Comparison of ENCODE assay signal across 12 cellular contexts in genomic region chr10:133424601-133425000, GRCh38. TPM values are rescaled to one million over a fixed set of nuclear protein-coding genes. Genes with fewer than 3 reads are reported as not detected.
DNase-seq lines count a peak whose midpoint lies in the region; ATAC-seq and TF ChIP-seq lines count a peak whose summit lies in the region.
"Not testable (repeated sequence)": the region's sequence is repeated elsewhere in the genome, so short reads cannot be mapped to it uniquely, and the experiment has no call there.
"Had no signal": no experiment of that assay in that cellular context is flagged by ENCODE, and none has a peak within 500 bp of the region (broad histone marks: within the 10 kb centered on the region; RNA-seq: fewer than 3 reads in every experiment).

TSS of gene SPRN (minus strand) at chr10:133424625. CDS start at chr10:133423681, 944 bp downstream.

- not testable (repeated sequence) for H3K23me2 ChIP-seq in H9 (ENCODE audit: insufficient read length, low read depth, low read length, poor library complexity, severe bottlenecking)

- not testable (repeated sequence) for H3K27ac Mint-ChIP-seq in H9; activated B cell treated with CpG ODN at 0.5 μM for 24 hours; activated naive CD8-positive, alpha-beta T cell treated with anti-CD3 and anti-CD28 coated beads, Interleukin-2, amount 50 U/mL, for 24 hours; effector memory CD8-positive, alpha-beta T cell; stimulated activated naive CD8-positive, alpha-beta T cell treated with anti-CD3 and anti-CD28 coated beads, Interleukin-15, amount 100 ng/mL, for 72 hours

- not testable (repeated sequence) for H3K18ac ChIP-seq in H9 (ENCODE audit: insufficient read length, low read depth, low read length); neuronal stem cell (ENCODE audit: low read length)

- not testable (repeated sequence) for H3K4me1 Mint-ChIP-seq in H9; activated B cell treated with CpG ODN at 0.5 μM for 24 hours; activated naive CD8-positive, alpha-beta T cell treated with anti-CD3 and anti-CD28 coated beads, Interleukin-2, amount 50 U/mL, for 24 hours; effector memory CD8-positive, alpha-beta T cell (ENCODE audit: low read depth in 2 of 2)
- H3K4me1 Mint-ChIP-seq in stimulated activated naive CD8-positive, alpha-beta T cell treated with anti-CD3 and anti-CD28 coated beads, Interleukin-15, amount 100 ng/mL, for 72 hours: peaks cover 13% of the 10 kb centered on the region

- H2BK12ac ChIP-seq in H9 (ENCODE audit: insufficient read length, low read depth, low read length); neuronal stem cell (ENCODE audit: low read length): not testable (repeated sequence)

- not testable (repeated sequence) for H3K27ac ChIP-seq in H9 (ENCODE audit: insufficient read length, low read depth, low read length); lower lobe of right lung; neuronal stem cell (replicated peaks; ENCODE audit: low read length)

- not testable (repeated sequence) for H3K79me1 ChIP-seq in H9 (ENCODE audit: insufficient read depth, low read depth, low read length, poor library complexity, severe bottlenecking); neuronal stem cell (ENCODE audit: low read depth, low read length)

- CTCF ChIA-PET in BJ (lab: Yijun Ruan, JAX); activated B cell treated with CpG ODN at 0.5 μM for 24 hours (lab: Charles Lee): not testable (repeated sequence)

- not testable (repeated sequence) for H3T11ph ChIP-seq in H9 (ENCODE audit: low read length)

- TF ChIP-seq CTCF in BJ (IDR thresholded peaks at IDR 0.05; ENCODE audit: insufficient read depth, low read depth, low read length); H9 (conservative IDR thresholded peaks at IDR 0.05); activated B cell treated with CpG ODN at 0.5 μM for 24 hours (IDR thresholded peaks at IDR 0.05); lower lobe of right lung (IDR thresholded peaks at IDR 0.05): not testable (repeated sequence)

- not testable (repeated sequence) for H3K36me3 Mint-ChIP-seq in H9 (ENCODE audit: insufficient read depth in 1 of 3, low read depth in 3 of 3); activated naive CD8-positive, alpha-beta T cell treated with anti-CD3 and anti-CD28 coated beads, Interleukin-2, amount 50 U/mL, for 24 hours (ENCODE audit: low read depth); effector memory CD8-positive, alpha-beta T cell (ENCODE audit: insufficient read depth)
- peaks cover 11% of the 10 kb centered on the region for H3K36me3 Mint-ChIP-seq in activated B cell treated with CpG ODN at 0.5 μM for 24 hours (ENCODE audit: low read depth)

- H2AFZ ChIP-seq in H9 (ENCODE audit: low read length); neuronal stem cell (ENCODE audit: low read length): not testable (repeated sequence)

- not testable (repeated sequence) for H3K4ac ChIP-seq in H9 (ENCODE audit: low read depth, low read length); neuronal stem cell (ENCODE audit: low read length)

- H3K4me3 ChIP-seq in BJ (ENCODE audit: low read depth, low read length) (peak within 1 kb of the TSS; percentile 29), neuronal stem cell (ENCODE audit: low read length in 2 of 2) (peak within 1 kb of the TSS in 1 of 2 donors; percentile 50)
- not testable (repeated sequence) for H3K4me3 ChIP-seq in lower lobe of right lung

- H2BK20ac ChIP-seq in H9 (ENCODE audit: low read depth, low read length, poor library complexity, severe bottlenecking): not testable (repeated sequence)

- WGBS in H9 (ENCODE audit: extremely low coverage, insufficient read length, low lambda C conversion rate): no CpG with 5 or more reads among the region's 37 CpGs
- no CpG with 5 or more reads among the region's 37 CpGs for WGBS in neuronal stem cell (ENCODE audit: extremely low coverage in 2 of 2, insufficient read length in 2 of 2, insufficient replicate concordance in 1 of 2), 2 donors

- not testable (repeated sequence) for H4K20me1 ChIP-seq in H9 (ENCODE audit: control insufficient read depth, insufficient read depth, insufficient read length)

- H3K36me3 ChIP-seq in BJ (ENCODE audit: control insufficient read depth, insufficient read depth, low read length): not testable (repeated sequence)
- H3K36me3 ChIP-seq in lower lobe of right lung: peaks cover 12% of the 10 kb centered on the region
- H3K36me3 ChIP-seq in neuronal stem cell (replicated peaks in 1 of 2; ENCODE audit: control insufficient read depth in 2 of 2, insufficient read depth in 2 of 2, low read length in 2 of 2): peaks cover 6 to 19% of the 10 kb centered on the region in 2 donors

- H3K4me1 ChIP-seq in H9 (ENCODE audit: insufficient read depth, low read length); lower lobe of right lung; neuronal stem cell (ENCODE audit: control insufficient read depth in 2 of 2, insufficient read depth in 1 of 2, low read depth in 1 of 2, low read length in 2 of 2): not testable (repeated sequence)

- not testable (repeated sequence) for H3K23ac ChIP-seq in H9 (ENCODE audit: insufficient read length, low read depth, low read length); neuronal stem cell (ENCODE audit: low read depth, low read length, poor library complexity)

- not testable (repeated sequence) for H2BK120ac ChIP-seq in H9 (ENCODE audit: low read depth, low read length, poor library complexity, severe bottlenecking); neuronal stem cell (ENCODE audit: low read depth, low read length)

- not testable (repeated sequence) for DNase-seq in BJ (ENCODE audit: low read depth); H9; activated B cell treated with CpG ODN at 0.5 μM for 24 hours; activated naive CD8-positive, alpha-beta T cell treated with anti-CD3 and anti-CD28 coated beads, Interleukin-2, amount 50 U/mL, for 24 hours; effector memory CD8-positive, alpha-beta T cell; lower lobe of right lung; neuronal stem cell (ENCODE audit: low spot score); stimulated activated naive CD8-positive, alpha-beta T cell treated with anti-CD3 and anti-CD28 coated beads, Interleukin-15, amount 100 ng/mL, for 72 hours

- H3K4me3 Mint-ChIP-seq in H9 (peak within 1 kb of the TSS; percentile 36 to 73), activated B cell treated with CpG ODN at 0.5 μM for 24 hours (peak within 1 kb of the TSS; percentile 64)
- peak within 1 kb of the TSS; percentile 29 for H3K4me3 Mint-ChIP-seq in activated naive CD8-positive, alpha-beta T cell treated with anti-CD3 and anti-CD28 coated beads, Interleukin-2, amount 50 U/mL, for 24 hours
- H3K4me3 Mint-ChIP-seq in effector memory CD8-positive, alpha-beta T cell: peak within 1 kb of the TSS; percentile 66 to 75
- H3K4me3 Mint-ChIP-seq in stimulated activated naive CD8-positive, alpha-beta T cell treated with anti-CD3 and anti-CD28 coated beads, Interleukin-15, amount 100 ng/mL, for 72 hours: peak within 1 kb of the TSS; percentile 55 to 71

- not testable (repeated sequence) for H3K79me2 ChIP-seq in H9 (ENCODE audit: insufficient read depth, low read length)

- H2BK15ac ChIP-seq in H9 (ENCODE audit: low read depth, low read length); neuronal stem cell (ENCODE audit: low read length): not testable (repeated sequence)

- H3K14ac ChIP-seq in H9 (ENCODE audit: insufficient read depth, low read length); neuronal stem cell (ENCODE audit: low read length): not testable (repeated sequence)

- H3K9me3 ChIP-seq in H9 (ENCODE audit: control insufficient read depth, low read depth, low read length); lower lobe of right lung; neuronal stem cell (replicated peaks in 1 of 2; ENCODE audit: control insufficient read depth in 2 of 2, insufficient read depth in 1 of 2, low read depth in 1 of 2, low read length in 2 of 2): not testable (repeated sequence)

- not testable (repeated sequence) for H4K5ac ChIP-seq in H9 (ENCODE audit: insufficient read length, low read depth, low read length)

- not testable (repeated sequence) for H2BK5ac ChIP-seq in H9 (ENCODE audit: insufficient read length, low read length); neuronal stem cell (ENCODE audit: low read length)

- not testable (repeated sequence) for H3K4me2 ChIP-seq in H9 (ENCODE audit: insufficient read depth, insufficient read length, low read length)
- peak within 1 kb of the TSS; percentile 49 for H3K4me2 ChIP-seq in neuronal stem cell (ENCODE audit: insufficient read depth, low read length, poor library complexity, severe bottlenecking)

- not testable (repeated sequence) for H3K9ac ChIP-seq in H9 (ENCODE audit: extremely low read depth, insufficient read length, low read length); neuronal stem cell (ENCODE audit: low read depth, low read length, poor library complexity)

- H2AK5ac ChIP-seq in H9 (ENCODE audit: insufficient read length, low read length); neuronal stem cell (ENCODE audit: low read depth, low read length): not testable (repeated sequence)

- not testable (repeated sequence) for ATAC-seq in activated B cell treated with CpG ODN at 0.5 μM for 24 hours (ENCODE audit: low read depth); activated naive CD8-positive, alpha-beta T cell treated with anti-CD3 and anti-CD28 coated beads, Interleukin-2, amount 50 U/mL, for 24 hours; effector memory CD8-positive, alpha-beta T cell (replicated peaks)
- peak; percentile 3 to 16 for ATAC-seq in lower lobe of right lung
- ATAC-seq in stimulated activated naive CD8-positive, alpha-beta T cell treated with anti-CD3 and anti-CD28 coated beads, Interleukin-15, amount 100 ng/mL, for 72 hours: peak; percentile 13

- POLR2A ChIA-PET in BJ (lab: Charles Lee); activated B cell treated with CpG ODN at 0.5 μM for 24 hours (lab: Charles Lee): not testable (repeated sequence)

- intact Hi-C loops in activated B cell treated with CpG ODN at 0.5 μM for 24 hours (cut with micrococcal nuclease); lower lobe of right lung (cut with DNase I): not testable (repeated sequence)

- H4K91ac ChIP-seq in H9 (ENCODE audit: insufficient read length, low read depth, low read length); neuronal stem cell (ENCODE audit: low read depth, low read length, poor library complexity): not testable (repeated sequence)

- H3K9me3 Mint-ChIP-seq in H9: peaks cover 9 to 12% of the 10 kb centered on the region in 2 experiments
- H3K9me3 Mint-ChIP-seq in activated B cell treated with CpG ODN at 0.5 μM for 24 hours; activated naive CD8-positive, alpha-beta T cell treated with anti-CD3 and anti-CD28 coated beads, Interleukin-2, amount 50 U/mL, for 24 hours; effector memory CD8-positive, alpha-beta T cell: not testable (repeated sequence)
- H3K9me3 Mint-ChIP-seq in stimulated activated naive CD8-positive, alpha-beta T cell treated with anti-CD3 and anti-CD28 coated beads, Interleukin-15, amount 100 ng/mL, for 72 hours: peaks cover 0 to 10% of the 10 kb centered on the region in 2 donors

- H3K27me3 Mint-ChIP-seq in H9 (ENCODE audit: low read depth): peaks cover 11% of the 10 kb centered on the region
- H3K27me3 Mint-ChIP-seq in activated B cell treated with CpG ODN at 0.5 μM for 24 hours; activated naive CD8-positive, alpha-beta T cell treated with anti-CD3 and anti-CD28 coated beads, Interleukin-2, amount 50 U/mL, for 24 hours; effector memory CD8-positive, alpha-beta T cell: not testable (repeated sequence)
- peaks cover 25% of the 10 kb centered on the region for H3K27me3 Mint-ChIP-seq in stimulated activated naive CD8-positive, alpha-beta T cell treated with anti-CD3 and anti-CD28 coated beads, Interleukin-15, amount 100 ng/mL, for 72 hours

- H4K8ac ChIP-seq in H9 (replicated peaks; ENCODE audit: insufficient read length, low read depth, low read length): not testable (repeated sequence)
- peak within 1 kb of the TSS; percentile 43 for H4K8ac ChIP-seq in neuronal stem cell (ENCODE audit: low read depth, low read length)

- H3K27me3 ChIP-seq in BJ (ENCODE audit: control insufficient read depth, insufficient read depth, low read length); H9 (ENCODE audit: insufficient read depth, low read length); lower lobe of right lung (ENCODE audit: low read depth); neuronal stem cell (ENCODE audit: control insufficient read depth in 3 of 3, insufficient read depth in 3 of 3, low read depth in 1 of 3, low read length in 3 of 3): not testable (repeated sequence)

- not testable (repeated sequence) for H3K56ac ChIP-seq in H9 (ENCODE audit: insufficient read length, low read depth, low read length)

RNA-seq across cellular contexts. Expression of gene SPRN, which starts in this region (rescaled TPM):
- polyA plus RNA-seq in BJ (2011; rRNA removed): 1.8 and 3.0 TPM in 2 replicates
- 1.1 and 1.9 TPM in 2 replicates for polyA minus RNA-seq in BJ (2011; rRNA and poly(A)+ RNA removed)
- total RNA-seq in H9 (2021): 0.42 TPM in 2 replicates
- not detected in 2 replicates for total RNA-seq in activated B cell treated with CpG ODN at 0.5 μM for 24 hours
- total RNA-seq in lower lobe of right lung: not detected
- polyA plus RNA-seq in neuronal stem cell (2013, experiment 1 of 2): 0.52 TPM
- polyA plus RNA-seq in neuronal stem cell (2013, experiment 2 of 2): 0.53 TPM
- total RNA-seq: A673, MCF 10A, OCI-LY7, tibial nerve had no signal

Comparison
In these comparisons a context has a peak if more than half of its experiments do, and no peak if none do; other contexts are left out.
1. Peak in ATAC-seq in lower lobe of right lung; RNA of the gene not detected or under 1 TPM.